ENCODE assay signal across 1 cellular context in genomic region chr2:230346921-230347533, GRCh38.
TF ChIP-seq lines count a peak whose summit lies in the region.

No MANE protein-coding gene starts in this region.

TF ChIP-seq in HepG2, 621 proteins besides CTCF, POLR2A, EP300 and RAD21 (continued from another document):
- TF ChIP-seq PAXIP1 (CRISPR knock-in tag; conservative IDR thresholded peaks at IDR 0.05): no peak; the same call in 1 of the 2 replicates
- no peak for TF ChIP-seq ZNF296 (CRISPR knock-in tag; conservative IDR thresholded peaks at IDR 0.05)
- no peak for TF ChIP-seq ZNF607 (CRISPR knock-in tag; IDR thresholded peaks at IDR 0.05; ENCODE audit: borderline replicate concordance)
- TF ChIP-seq POGK (CRISPR knock-in tag; conservative IDR thresholded peaks at IDR 0.05): no peak
- no peak for TF ChIP-seq CCDC6 (CRISPR knock-in tag; IDR thresholded peaks at IDR 0.05)
- TF ChIP-seq CAMTA2 (CRISPR knock-in tag; IDR thresholded peaks at IDR 0.05; ENCODE audit: borderline replicate concordance): no peak
- no peak for TF ChIP-seq HNF4A (CRISPR knock-in tag; IDR thresholded peaks at IDR 0.05)
- TF ChIP-seq REPIN1 (CRISPR knock-in tag; IDR thresholded peaks at IDR 0.05; ENCODE audit: borderline replicate concordance, low read depth): no peak
- no peak for TF ChIP-seq SP5 (CRISPR knock-in tag; IDR thresholded peaks at IDR 0.05; ENCODE audit: borderline replicate concordance, low read depth)
- no peak for TF ChIP-seq ZNF761 (CRISPR knock-in tag; conservative IDR thresholded peaks at IDR 0.05)
- TF ChIP-seq MTERF4 (CRISPR knock-in tag; IDR thresholded peaks at IDR 0.05): no peak
- no peak for TF ChIP-seq MIXL1 (CRISPR knock-in tag; IDR thresholded peaks at IDR 0.05)
